8 cellular contexts compared by ENCODE assay signal in genomic region chr22:39308614-39309363, GRCh38. TPM values are rescaled to one million over a fixed set of nuclear protein-coding genes. Genes with fewer than 3 reads are reported as not detected.
DNase-seq lines count a peak whose midpoint lies in the region; ATAC-seq and TF ChIP-seq lines count a peak whose summit lies in the region.

No MANE protein-coding gene starts in this region.

- TF ChIP-seq CTCF in PC-9 (conservative IDR thresholded peaks at IDR 0.05) (peak; percentile 24), esophagus muscularis mucosa (IDR thresholded peaks at IDR 0.05) (no peak), parathyroid adenoma (IDR thresholded peaks at IDR 0.05) (no peak)

- H3K36me3 ChIP-seq in PC-9 (ENCODE audit: low read depth) (peaks cover 21% of the 10 kb centered on the region), esophagus muscularis mucosa (peaks cover 20 to 25% (median 24%) of the 10 kb centered on the region in 4 donors), parathyroid adenoma (ENCODE audit: control insufficient read depth, insufficient read depth, low read length) (no peaks in the 10 kb centered on the region), HAP-1 (replicated peaks) (peaks cover 26% of the 10 kb centered on the region)

- peak overlapping the region; percentile 33; the same call in 1 of the 2 replicates for H3K4me3 ChIP-seq in PC-9
- H3K4me3 ChIP-seq in esophagus muscularis mucosa, result peak overlapping the region; percentile 26 to 39 (median 30)
- H3K4me3 ChIP-seq in parathyroid adenoma (ENCODE audit: low read depth, low read length), result no peak overlapping the region
- H3K4me3 ChIP-seq in HAP-1, result no peak overlapping the region

- no peak for TF ChIP-seq EP300 in esophagus muscularis mucosa (IDR thresholded peaks at IDR 0.05)

- H3K4me1 ChIP-seq in PC-9 (replicated peaks; ENCODE audit: insufficient read depth) (peaks cover 48% of the 10 kb centered on the region), esophagus muscularis mucosa (peaks cover 7 to 46% (median 31%) of the 10 kb centered on the region in 4 donors), parathyroid adenoma (peaks cover 5% of the 10 kb centered on the region), HAP-1 (no peaks in the 10 kb centered on the region; the same call in 1 of the 2 replicates)

- CTCF ChIA-PET in PC-9 (lab: Charles Lee), result interaction anchor here (0.6 kb wide), 1 partner anchor 11 kb away, joined by 5 read pairs; no protein-coding TSS in a partner anchor

- POLR2A ChIA-PET in PC-9 (lab: Charles Lee; ENCODE audit: unreplicated experiment), result interaction anchor here (0.6 kb wide), 1 partner anchor 601 kb away, joined by 4 read pairs; no protein-coding TSS in a partner anchor

- no peak for TF ChIP-seq POLR2A in esophagus muscularis mucosa (IDR thresholded peaks at IDR 0.05; ENCODE audit: low read depth)

- peak overlapping the region; percentile 85 for H3K27ac ChIP-seq in PC-9
- H3K27ac ChIP-seq in esophagus muscularis mucosa (replicated peaks in 1 of 4), result peak overlapping the region; percentile 70 to 84 (median 76)
- H3K27ac ChIP-seq in parathyroid adenoma, result peak overlapping the region; percentile 39

- H3K79me2 ChIP-seq in PC-9 (ENCODE audit: low read depth) (peaks cover 7% of the 10 kb centered on the region), parathyroid adenoma (no peaks in the 10 kb centered on the region)

- intact Hi-C loops in PC-9 (cut with micrococcal nuclease; ENCODE audit: unreplicated experiment), result loop anchor here (1.0 kb wide), 1 partner anchor 67 kb away; no protein-coding TSS in a partner anchor
- intact Hi-C loops in esophagus muscularis mucosa (cut with DNase I), result no loop called here

- ATAC-seq in HG03196 (IDR thresholded peaks at IDR 0.05; ENCODE audit: unreplicated experiment), result no peak

- in situ Hi-C loops in HAP-1 (cut with MboI; ENCODE audit: low sequenced_read_pairs), result no loop called here

- H3K9me3 ChIP-seq in PC-9 (ENCODE audit: insufficient read depth, low read depth), result no peaks in the 10 kb centered on the region
- no peaks in the 10 kb centered on the region for H3K9me3 ChIP-seq in esophagus muscularis mucosa
- no peaks in the 10 kb centered on the region for H3K9me3 ChIP-seq in parathyroid adenoma (ENCODE audit: control insufficient read depth, low read length)
- no peaks in the 10 kb centered on the region for H3K9me3 ChIP-seq in HAP-1

- H3K9ac ChIP-seq in parathyroid adenoma, result no peak overlapping the region

- 46% methylated on average over 18 of the region's 24 CpGs for WGBS in esophagus muscularis mucosa

- H3F3A ChIP-seq in PC-9 (ENCODE audit: insufficient read depth, low read depth), result peaks cover 81% of the 10 kb centered on the region

- H3K27me3 ChIP-seq in PC-9 (ENCODE audit: insufficient read depth, low read depth), result no peaks in the 10 kb centered on the region
- H3K27me3 ChIP-seq in esophagus muscularis mucosa, result no peaks in the 10 kb centered on the region
- H3K27me3 ChIP-seq in parathyroid adenoma (ENCODE audit: control insufficient read depth, insufficient read depth, low read length), result no peaks in the 10 kb centered on the region
- no peaks in the 10 kb centered on the region for H3K27me3 ChIP-seq in HAP-1 (ENCODE audit: low read depth)

- peak; percentile 98 for DNase-seq in EL
- DNase-seq in PC-9, result peak; percentile 82 to 92
- no peak for DNase-seq in esophagus muscularis mucosa (ENCODE audit: extremely low spot score)
- no peak for DNase-seq in HAP-1 (ENCODE audit: low spot score in 2 of 2)
- no peak for DNase-seq in NCI-H345 treated with DMSO at 0.1 percent for 48 hours (lab: John Stamatoyannopoulos, UW; ENCODE audit: unreplicated experiment)
- no peak for DNase-seq in activated CD8-positive, alpha-beta memory T cell treated with anti-CD3 and anti-CD28 coated beads, Interleukin-2, amount 50 U/mL, for 4 hours

- H3K4me2 ChIP-seq in PC-9 (peak overlapping the region; percentile 74), parathyroid adenoma (ENCODE audit: low read length) (no peak overlapping the region)

- no TSS peak for BruUV-seq in PC-9 (replicated peaks; lab: Mats Ljungman, UMichigan)

- H3K9me2 ChIP-seq in PC-9 (ENCODE audit: insufficient read depth), result no peaks in the 10 kb centered on the region

- H2AFZ ChIP-seq in PC-9, result no peak overlapping the region
- H2AFZ ChIP-seq in parathyroid adenoma, result peak overlapping the region; percentile 46

- peaks cover 25% of the 10 kb centered on the region for H4K20me1 ChIP-seq in PC-9 (ENCODE audit: insufficient read depth)

RNA-seq across cellular contexts. Expression of gene RPL3, which starts 10.6 kb away (rescaled TPM):
- total RNA-seq in PC-9 (2021), result 1,699 and 2,252 TPM in 2 replicates
- total RNA-seq in esophagus muscularis mucosa, result 1,000 to 10,000 TPM; 2,019 to 2,284 (median 2,183) TPM

RNA-seq across cellular contexts. Expression of gene SYNGR1, which starts 41.0 kb away (rescaled TPM):
- total RNA-seq in PC-9 (2021), result 12.0 and 19.1 TPM in 2 replicates
- total RNA-seq in esophagus muscularis mucosa, result 10 to 100 TPM; 14.4 to 29.4 (median 24.0) TPM

Comparison
In these comparisons a context has a peak if more than half of its experiments do, and no peak if none do; other contexts are left out.
1. DNase-seq: peak in EL (single experiment) and PC-9 (2 of 2); none in esophagus muscularis mucosa (single experiment), HAP-1 (0 of 2), NCI-H345 treated with DMSO at 0.1 percent for 48 hours (single experiment) and activated CD8-positive, alpha-beta memory T cell treated with anti-CD3 and anti-CD28 coated beads, Interleukin-2, amount 50 U/mL, for 4 hours (single experiment).
2. H3K4me3 ChIP-seq: peak in PC-9 (single experiment) and esophagus muscularis mucosa (4 of 4); none in parathyroid adenoma (single experiment) and HAP-1 (single experiment).
3. Peak in every context shown above with its lines, with median percentiles within 50 percentile points of each other: H3K27ac ChIP-seq.